ENCODE assay signal across 8 cellular contexts in genomic region chr6:7058250-7058923, GRCh38. TPM values are rescaled to one million over a fixed set of nuclear protein-coding genes. Genes with fewer than 3 reads are reported as not detected.
A peak's percentile ranks its signal among the peaks of the same experiment; 100 is the strongest.
DNase-seq lines count a peak whose midpoint lies in the region; ATAC-seq and TF ChIP-seq lines count a peak whose summit lies in the region.

No MANE protein-coding gene starts in this region.

- ATAC-seq in activated T-cell treated with anti-CD3 and anti-CD28 coated beads, Interleukin-2, amount 50 U/mL, for 4 hours: peak; percentile 28 to 37
- peak; percentile 97 for ATAC-seq in foreskin keratinocyte
- no peak for ATAC-seq in CD8-positive, alpha-beta T cell
- ATAC-seq in GM21786 (IDR thresholded peaks at IDR 0.05; ENCODE audit: unreplicated experiment): no peak

- peak overlapping the region; percentile 38 for H3K27ac ChIP-seq in SJSA1
- peak overlapping the region; percentile 97 for H3K27ac ChIP-seq in foreskin keratinocyte
- H3K27ac ChIP-seq in CD8-positive, alpha-beta T cell (ENCODE audit: low read depth, low read length): no peak overlapping the region

- TF ChIP-seq CTCF in foreskin keratinocyte (conservative IDR thresholded peaks at IDR 0.05) (no peak), type B pancreatic cell (conservative IDR thresholded peaks at IDR 0.05) (no peak)
- no peak for TF ChIP-seq CTCF in CD8-positive, alpha-beta T cell (IDR thresholded peaks at IDR 0.05)

- no peak for DNase-seq in activated T-cell treated with anti-CD3 and anti-CD28 coated beads, Interleukin-2, amount 50 U/mL, for 4 hours
- DNase-seq in activated T-cell treated with anti-CD3 and anti-CD28 coated beads for 4 hours (no peak), SJSA1 (ENCODE audit: low read depth in 1 of 2, low spot score in 2 of 2) (peak; percentile 72 to 83), foreskin keratinocyte (peak; percentile 99), type B pancreatic cell (ENCODE audit: extremely low spot score, unreplicated experiment) (no peak), NCI-H524 (lab: John Stamatoyannopoulos, UW) (no peak)
- DNase-seq in CD8-positive, alpha-beta T cell: no peak

- no peaks in the 10 kb centered on the region for H3K9me3 Mint-ChIP-seq in activated T-cell treated with anti-CD3 and anti-CD28 coated beads, Interleukin-2, amount 50 U/mL, for 4 hours
- H3K9me3 Mint-ChIP-seq in type B pancreatic cell: no peaks in the 10 kb centered on the region
- no peaks in the 10 kb centered on the region for H3K9me3 Mint-ChIP-seq in CD8-positive, alpha-beta T cell

- H3K4me3 ChIP-seq in SJSA1: no peak overlapping the region
- no peak overlapping the region for H3K4me3 ChIP-seq in CD8-positive, alpha-beta T cell (ENCODE audit: low read depth, low read length)

- H3K27me3 Mint-ChIP-seq in activated T-cell treated with anti-CD3 and anti-CD28 coated beads, Interleukin-2, amount 50 U/mL, for 4 hours (ENCODE audit: low read depth): no peaks in the 10 kb centered on the region
- no peaks in the 10 kb centered on the region for H3K27me3 Mint-ChIP-seq in type B pancreatic cell
- no peaks in the 10 kb centered on the region for H3K27me3 Mint-ChIP-seq in CD8-positive, alpha-beta T cell (ENCODE audit: low read depth)

- H3K4me1 ChIP-seq in SJSA1 (replicated peaks) (peaks cover 13% of the 10 kb centered on the region), foreskin keratinocyte (peaks cover 33% of the 10 kb centered on the region)
- H3K4me1 ChIP-seq in CD8-positive, alpha-beta T cell (ENCODE audit: insufficient read depth, low read length): no peaks in the 10 kb centered on the region

- peaks cover 5% of the 10 kb centered on the region for H3K4me1 Mint-ChIP-seq in activated T-cell treated with anti-CD3 and anti-CD28 coated beads, Interleukin-2, amount 50 U/mL, for 4 hours (ENCODE audit: low read depth)
- H3K4me1 Mint-ChIP-seq in type B pancreatic cell (ENCODE audit: unreplicated experiment): peaks cover 6% of the 10 kb centered on the region
- peaks cover 7% of the 10 kb centered on the region for H3K4me1 Mint-ChIP-seq in CD8-positive, alpha-beta T cell (ENCODE audit: low read depth)

- peak overlapping the region; percentile 83 for H3K27ac Mint-ChIP-seq in type B pancreatic cell
- H3K27ac Mint-ChIP-seq in CD8-positive, alpha-beta T cell: no peak overlapping the region

- no peaks in the 10 kb centered on the region for H3K36me3 ChIP-seq in SJSA1
- no peaks in the 10 kb centered on the region for H3K36me3 ChIP-seq in CD8-positive, alpha-beta T cell (ENCODE audit: insufficient read depth, low read length)

- POLR2A ChIA-PET in CD8-positive, alpha-beta T cell (lab: Charles Lee): interaction anchor here (0.9 kb wide), 1 partner anchor 10 kb away, joined by 3 read pairs; no protein-coding TSS in a partner anchor

- CTCF ChIA-PET in CD8-positive, alpha-beta T cell (lab: Charles Lee): interaction anchor here (0.6 to 1.2 kb wide), 2 partner anchors 15 to 58 kb away, joined by 3 to 4 read pairs; no protein-coding TSS in a partner anchor

- intact Hi-C loops in CD8-positive, alpha-beta T cell (cut with DNase I, micrococcal nuclease): no loop called here

- peaks cover 2% of the 10 kb centered on the region for H3K36me3 Mint-ChIP-seq in activated T-cell treated with anti-CD3 and anti-CD28 coated beads, Interleukin-2, amount 50 U/mL, for 4 hours (ENCODE audit: insufficient read depth)
- no peaks in the 10 kb centered on the region for H3K36me3 Mint-ChIP-seq in type B pancreatic cell
- H3K36me3 Mint-ChIP-seq in CD8-positive, alpha-beta T cell: no peaks in the 10 kb centered on the region

- no peak overlapping the region for H3K4me3 Mint-ChIP-seq in activated T-cell treated with anti-CD3 and anti-CD28 coated beads, Interleukin-2, amount 50 U/mL, for 4 hours
- peak overlapping the region; percentile 42 for H3K4me3 Mint-ChIP-seq in type B pancreatic cell
- H3K4me3 Mint-ChIP-seq in CD8-positive, alpha-beta T cell: no peak overlapping the region

- H3K9me3 ChIP-seq in SJSA1 (replicated peaks): no peaks in the 10 kb centered on the region
- H3K9me3 ChIP-seq in CD8-positive, alpha-beta T cell (ENCODE audit: low read length): no peaks in the 10 kb centered on the region

- H3K27me3 ChIP-seq in SJSA1 (replicated peaks) (no peaks in the 10 kb centered on the region), foreskin keratinocyte (no peaks in the 10 kb centered on the region)
- no peaks in the 10 kb centered on the region for H3K27me3 ChIP-seq in CD8-positive, alpha-beta T cell (ENCODE audit: insufficient read depth, low read length)

RNA-seq across cellular contexts. Expression of gene RREB1, which starts 49.4 kb away (rescaled TPM):
- 10 to 100 TPM; 18.5 to 20.7 (median 19.2) TPM for total RNA-seq in activated T-cell treated with anti-CD3 and anti-CD28 coated beads, Interleukin-2, amount 50 U/mL, for 4 hours
- 7.1 and 16.9 TPM in 2 replicates for total RNA-seq in SJSA1 (2014; rRNA removed; shearing (Covaris generic))
- total RNA-seq in foreskin keratinocyte: 25.4 and 25.8 TPM in 2 replicates
- 2.9 and 3.2 TPM in 2 replicates for polyA plus RNA-seq in foreskin keratinocyte
- 43.9 and 67.0 TPM in 2 replicates for total RNA-seq in type B pancreatic cell (ENCODE audit: low replicate concordance)
- total RNA-seq in CD8-positive, alpha-beta T cell: 10 to 100 TPM; 47.1 to 52.4 TPM

Comparison
In these comparisons a context has a peak if more than half of its experiments do, and no peak if none do; other contexts are left out.
1. ATAC-seq: peak in activated T-cell treated with anti-CD3 and anti-CD28 coated beads, Interleukin-2, amount 50 U/mL, for 4 hours (2 of 2) and foreskin keratinocyte (single experiment); none in CD8-positive, alpha-beta T cell (single experiment) and GM21786 (single experiment).
2. DNase-seq: peak in SJSA1 (2 of 2) and foreskin keratinocyte (2 of 2); none in activated T-cell treated with anti-CD3 and anti-CD28 coated beads, Interleukin-2, amount 50 U/mL, for 4 hours (single experiment), activated T-cell treated with anti-CD3 and anti-CD28 coated beads for 4 hours (single experiment), type B pancreatic cell (single experiment), CD8-positive, alpha-beta T cell (0 of 7) and NCI-H524 (0 of 2).